Comparison of ENCODE assay signal across 8 cellular contexts in genomic region chr12:14238224-14238792, GRCh38.
A peak's percentile ranks its signal among the peaks of the same experiment; 100 is the strongest.
DNase-seq lines count a peak whose midpoint lies in the region; ATAC-seq, FAIRE-seq and TF ChIP-seq lines count a peak whose summit lies in the region.

No MANE protein-coding gene starts in this region.

- H3K9me3 Mint-ChIP-seq in H9 (peaks cover 10 to 12% of the 10 kb centered on the region in 2 experiments; a peak in 3 of 5 replicates), glutamatergic neuron (ENCODE audit: unreplicated experiment) (no peaks in the 10 kb centered on the region)

- ATAC-seq in T-helper 17 cell (peak; percentile 52), GM18861 (IDR thresholded peaks at IDR 0.05; ENCODE audit: unreplicated experiment) (no peak), HG02763 (IDR thresholded peaks at IDR 0.05; ENCODE audit: unreplicated experiment) (no peak)

- no peak overlapping the region for H2BK5ac ChIP-seq in H9 (ENCODE audit: insufficient read length, low read length)

- H3K27me3 ChIP-seq in H9 (ENCODE audit: insufficient read depth, low read length) = no peaks in the 10 kb centered on the region

- H4K20me1 ChIP-seq in H9 (ENCODE audit: control insufficient read depth, insufficient read depth, insufficient read length) = no peaks in the 10 kb centered on the region

- H2BK12ac ChIP-seq in H9 (ENCODE audit: insufficient read length, low read depth, low read length) = no peak overlapping the region

- H3K4me1 Mint-ChIP-seq in H9 (peaks cover 18 to 20% of the 10 kb centered on the region in 2 experiments), T-helper 17 cell (peaks cover 16% of the 10 kb centered on the region), glutamatergic neuron (ENCODE audit: low read depth, unreplicated experiment) (peaks cover 17% of the 10 kb centered on the region)

- no peak overlapping the region for H3K4me2 ChIP-seq in H9 (ENCODE audit: insufficient read depth, insufficient read length, low read length)

- H4K8ac ChIP-seq in H9 (replicated peaks; ENCODE audit: insufficient read length, low read depth, low read length) = no peak overlapping the region

- no peak overlapping the region for H2AK5ac ChIP-seq in H9 (ENCODE audit: insufficient read length, low read length)

- H3K4ac ChIP-seq in H9 (ENCODE audit: low read depth, low read length) = no peak overlapping the region

- FAIRE-seq in GM12892 (lab: Jason Lieb, UNC) = no peak

- H3K27me3 Mint-ChIP-seq in H9 (ENCODE audit: low read depth) = no peaks in the 10 kb centered on the region
- H3K27me3 Mint-ChIP-seq in T-helper 17 cell = no peaks in the 10 kb centered on the region
- H3K27me3 Mint-ChIP-seq in glutamatergic neuron (ENCODE audit: unreplicated experiment) = peaks cover 4% of the 10 kb centered on the region

- no peak overlapping the region for H2BK15ac ChIP-seq in H9 (ENCODE audit: low read depth, low read length)

- no peak overlapping the region for H3K9ac ChIP-seq in H9 (ENCODE audit: extremely low read depth, insufficient read length, low read length)

- H3K18ac ChIP-seq in H9 (ENCODE audit: insufficient read length, low read depth, low read length) = no peak overlapping the region

- TF ChIP-seq POLR2A in GM12892 (IDR thresholded peaks at IDR 0.05; ENCODE audit: low read depth, low read length) = no peak

- TF ChIP-seq CTCF in AG09319 (IDR thresholded peaks at IDR 0.05; ENCODE audit: low read depth, low read length) = peak; percentile 61
- TF ChIP-seq CTCF in H9 (conservative IDR thresholded peaks at IDR 0.05) = peak; percentile 87
- TF ChIP-seq CTCF in glutamatergic neuron (IDR thresholded peaks at IDR 0.05; ENCODE audit: partially characterized antibody, unreplicated experiment) = peak; percentile 67

- H3K56ac ChIP-seq in H9 (ENCODE audit: insufficient read length, low read depth, low read length) = no peak overlapping the region

- no peak overlapping the region for H4K5ac ChIP-seq in H9 (ENCODE audit: insufficient read length, low read depth, low read length)

- no peak overlapping the region for H2BK20ac ChIP-seq in H9 (ENCODE audit: low read depth, low read length, poor library complexity, severe bottlenecking)

- H3K4me1 ChIP-seq in H9 (ENCODE audit: insufficient read depth, low read length) = peaks cover 4% of the 10 kb centered on the region

- H3K79me1 ChIP-seq in H9 (ENCODE audit: insufficient read depth, low read depth, low read length, poor library complexity, severe bottlenecking) = no peaks in the 10 kb centered on the region

- H2AFZ ChIP-seq in H9 (ENCODE audit: low read length) = no peak overlapping the region

- H3K14ac ChIP-seq in H9 (ENCODE audit: insufficient read depth, low read length) = no peak overlapping the region

- H3K4me3 Mint-ChIP-seq in H9 (no peak overlapping the region), T-helper 17 cell (no peak overlapping the region), glutamatergic neuron (ENCODE audit: unreplicated experiment) (no peak overlapping the region)

- no peak overlapping the region for H3K27ac ChIP-seq in H9 (ENCODE audit: insufficient read length, low read depth, low read length)

- H3K36me3 Mint-ChIP-seq in H9 (ENCODE audit: insufficient read depth in 1 of 3, low read depth in 3 of 3) (peaks cover 0 to 4% (median 0%) of the 10 kb centered on the region in 3 experiments; a peak in 2 of 7 replicates), T-helper 17 cell (ENCODE audit: low read depth) (no peaks in the 10 kb centered on the region), glutamatergic neuron (ENCODE audit: unreplicated experiment) (no peaks in the 10 kb centered on the region)

- no peak overlapping the region for H3T11ph ChIP-seq in H9 (ENCODE audit: low read length)

- H3K27ac Mint-ChIP-seq in H9 (no peak overlapping the region), T-helper 17 cell (peak overlapping the region; percentile 96), glutamatergic neuron (ENCODE audit: unreplicated experiment) (no peak overlapping the region)

- DNase-seq in AG09319 (ENCODE audit: extremely low read depth, low read depth) (no peak), H9 (no peak), T-helper 17 cell (no peak), glutamatergic neuron (no peak), superior temporal gyrus (ENCODE audit: extremely low spot score) (peak; percentile 77), GM12892 (ENCODE audit: insufficient read length) (no peak)

- WGBS in H9 (ENCODE audit: extremely low coverage, insufficient read length, low lambda C conversion rate) = no CpG with 5 or more reads among the region's 8 CpGs

- no peaks in the 10 kb centered on the region for H3K9me3 ChIP-seq in H9 (ENCODE audit: control insufficient read depth, low read depth, low read length)
- peaks cover 2% of the 10 kb centered on the region for H3K9me3 ChIP-seq in T-helper 17 cell (ENCODE audit: control insufficient read depth, low read length, poor library complexity, severe bottlenecking)

- H3K23ac ChIP-seq in H9 (ENCODE audit: insufficient read length, low read depth, low read length) = no peak overlapping the region

- peaks cover 3% of the 10 kb centered on the region for H3K23me2 ChIP-seq in H9 (ENCODE audit: insufficient read length, low read depth, low read length, poor library complexity, severe bottlenecking)

- H3K79me2 ChIP-seq in H9 (ENCODE audit: insufficient read depth, low read length) = no peaks in the 10 kb centered on the region

- H4K91ac ChIP-seq in H9 (ENCODE audit: insufficient read length, low read depth, low read length) = no peak overlapping the region

- H2BK120ac ChIP-seq in H9 (ENCODE audit: low read depth, low read length, poor library complexity, severe bottlenecking) = no peak overlapping the region
